Comparison of ENCODE assay signal across 1 cellular context in the genomic region with DNA sequence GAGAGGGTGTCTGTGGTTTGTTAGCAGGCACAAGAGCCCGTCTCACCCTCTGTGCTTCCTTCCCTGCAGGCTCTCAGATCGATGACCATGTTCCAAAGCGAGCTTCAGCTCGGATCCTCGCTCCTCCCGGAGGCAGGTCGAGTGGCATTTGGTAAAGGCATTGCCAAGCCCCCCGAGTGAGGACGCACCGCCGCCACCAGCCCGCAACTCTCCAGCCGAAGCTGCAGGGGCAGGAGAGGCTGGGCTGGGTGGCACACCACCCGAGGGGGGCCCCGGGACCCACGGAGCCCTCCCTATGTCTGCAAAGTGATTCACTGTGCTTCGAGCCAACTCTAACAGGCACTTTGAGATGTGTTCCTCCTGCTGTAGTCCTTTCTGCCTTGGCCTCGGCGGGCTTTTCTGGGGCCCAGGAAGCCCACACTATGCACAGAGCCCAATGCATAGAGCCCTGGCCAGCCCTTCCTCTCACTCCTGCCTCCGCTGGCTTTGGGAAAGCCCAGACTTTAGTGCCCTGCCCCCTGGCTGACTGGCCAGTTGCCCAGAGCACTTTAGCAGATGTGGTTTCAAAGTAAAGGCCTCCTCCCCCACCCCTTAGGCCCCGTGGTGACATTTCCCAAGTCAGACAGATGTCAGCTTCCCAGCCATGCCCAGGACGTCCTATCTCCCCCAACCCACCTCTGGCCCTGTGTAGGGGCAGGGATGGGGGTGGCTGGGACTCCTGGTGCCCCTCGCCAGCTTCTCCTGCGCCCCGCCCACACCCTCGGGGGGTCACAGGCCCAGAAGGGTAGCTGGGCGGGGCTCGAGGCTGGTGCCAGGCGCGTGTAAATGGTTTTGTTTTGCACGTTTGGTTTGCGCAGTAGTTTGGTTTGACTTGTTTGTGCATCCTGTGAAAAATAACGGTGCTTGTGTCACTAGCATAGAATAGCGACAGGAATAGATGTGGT.
TF ChIP-seq lines count a peak whose summit lies in the region.

No MANE protein-coding gene starts in this region.

TF ChIP-seq in K562, 482 proteins besides CTCF, POLR2A, EP300 and RAD21:
- peak; percentile 75 for TF ChIP-seq NFIC (IDR thresholded peaks at IDR 0.05)
- no peak for TF ChIP-seq WHSC1 (IDR thresholded peaks at IDR 0.05; ENCODE audit: low read length)
- TF ChIP-seq, protein P1, sequence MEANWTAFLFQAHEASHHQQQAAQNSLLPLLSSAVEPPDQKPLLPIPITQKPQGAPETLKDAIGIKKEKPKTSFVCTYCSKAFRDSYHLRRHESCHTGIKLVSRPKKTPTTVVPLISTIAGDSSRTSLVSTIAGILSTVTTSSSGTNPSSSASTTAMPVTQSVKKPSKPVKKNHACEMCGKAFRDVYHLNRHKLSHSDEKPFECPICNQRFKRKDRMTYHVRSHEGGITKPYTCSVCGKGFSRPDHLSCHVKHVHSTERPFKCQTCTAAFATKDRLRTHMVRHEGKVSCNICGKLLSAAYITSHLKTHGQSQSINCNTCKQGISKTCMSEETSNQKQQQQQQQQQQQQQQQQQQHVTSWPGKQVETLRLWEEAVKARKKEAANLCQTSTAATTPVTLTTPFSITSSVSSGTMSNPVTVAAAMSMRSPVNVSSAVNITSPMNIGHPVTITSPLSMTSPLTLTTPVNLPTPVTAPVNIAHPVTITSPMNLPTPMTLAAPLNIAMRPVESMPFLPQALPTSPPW (CRISPR knock-in tag; IDR thresholded peaks at IDR 0.05): peak; percentile 80; the same call in 1 of the 2 replicates
- peak; percentile 98 for TF ChIP-seq MYNN (IDR thresholded peaks at IDR 0.05)
- TF ChIP-seq MYNN (CRISPR knock-in tag; IDR thresholded peaks at IDR 0.05): no peak
- peak; percentile 13 for TF ChIP-seq MEIS2 (IDR thresholded peaks at IDR 0.05; ENCODE audit: partially characterized antibody)
